ENCODE assay signal across 10 cellular contexts in the genomic region with DNA sequence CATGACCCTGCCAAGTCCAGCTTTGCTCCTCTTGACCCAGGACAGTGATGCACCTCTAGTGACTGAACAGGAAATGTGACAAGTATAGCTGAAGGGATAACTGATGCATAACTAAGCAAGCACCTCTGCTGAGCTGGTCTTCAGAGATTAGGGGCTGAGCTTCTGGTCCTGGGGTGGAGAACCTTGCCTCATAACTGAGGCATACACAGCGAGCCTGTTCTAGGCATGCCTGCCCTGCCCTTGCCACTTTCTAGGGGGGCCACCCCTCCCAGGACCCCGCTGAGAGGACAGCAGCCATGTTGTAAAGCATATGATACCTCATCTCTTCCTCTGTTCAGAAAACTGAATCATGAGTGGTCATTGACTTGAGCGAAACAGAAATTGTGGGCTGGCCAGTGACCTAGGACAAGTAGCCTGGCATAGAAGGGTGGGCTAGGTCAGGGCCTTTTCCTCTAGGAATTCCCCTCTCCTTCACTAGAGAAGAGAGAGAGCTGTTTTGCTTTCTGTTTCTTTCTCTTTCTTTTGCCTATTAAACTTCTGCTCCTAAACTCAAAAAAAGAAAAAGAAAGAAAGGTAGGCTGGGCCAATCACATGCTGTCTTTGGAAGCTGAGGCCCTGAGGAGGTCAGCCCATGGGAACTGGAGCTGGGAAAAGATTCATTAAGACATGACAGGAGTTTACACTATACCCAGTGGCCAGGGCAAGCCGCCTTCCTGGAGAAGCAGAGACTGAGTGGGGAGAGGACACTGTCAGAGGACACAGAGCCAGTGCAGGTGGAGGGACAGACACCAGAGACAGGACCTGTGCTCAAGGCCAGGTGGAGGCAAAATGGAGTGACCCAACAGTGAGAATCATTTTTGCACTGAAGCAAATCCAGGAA. TPM values are rescaled to one million over a fixed set of nuclear protein-coding genes. Genes with fewer than 3 reads are reported as not detected.
DNase-seq lines count a peak whose midpoint lies in the region; ATAC-seq and TF ChIP-seq lines count a peak whose summit lies in the region.
"Had no signal": no experiment of that assay in that cellular context is flagged by ENCODE, and none has a peak within 500 bp of the region (broad histone marks: within the 10 kb centered on the region; RNA-seq: fewer than 3 reads in every experiment).

No MANE protein-coding gene starts in this region.

- H3K9me3 ChIP-seq in spleen = no peaks in the 10 kb centered on the region
- H3K9me3 ChIP-seq in heart right ventricle = no peaks in the 10 kb centered on the region
- H3K9me3 ChIP-seq: pancreas had no signal

- peak overlapping the region in 1 of 8 donors; percentile 31 for H3K4me3 ChIP-seq in spleen
- H3K4me3 ChIP-seq in heart right ventricle = no peak overlapping the region
- H3K4me3 ChIP-seq: pancreas had no signal

- peak; percentile 72 for ATAC-seq in GM21825 (IDR thresholded peaks at IDR 0.05; ENCODE audit: unreplicated experiment)
- peak; percentile 63 for ATAC-seq in HG03565 (IDR thresholded peaks at IDR 0.05; ENCODE audit: unreplicated experiment)
- ATAC-seq in SK-N-SH treated with all-trans-retinoic acid at 6 μM for 48 hours = no peak
- no peak for ATAC-seq in heart right ventricle
- ATAC-seq: pancreas had no signal

- no peak for DNase-seq in activated T-cell treated with anti-CD3 and anti-CD28 coated beads, Interleukin-2, amount 50 U/mL, for 24 hours
- DNase-seq in activated T-cell treated with anti-CD3 and anti-CD28 coated beads for 4 hours (no peak), spleen (no peak), AG20443 (ENCODE audit: low spot score) (no peak), heart right ventricle (no peak)
- DNase-seq: activated naive CD4-positive, alpha-beta T cell; pancreas had no signal

- H3K27ac ChIP-seq in spleen = peak overlapping the region; percentile 44 to 90 (median 78)
- no peak overlapping the region for H3K27ac ChIP-seq in heart right ventricle
- H3K27ac ChIP-seq: pancreas had no signal

- H3K27me3 ChIP-seq in spleen (replicated peaks in 1 of 7) (no peaks in the 10 kb centered on the region), heart right ventricle (no peaks in the 10 kb centered on the region)
- H3K27me3 ChIP-seq: pancreas had no signal

- no peak for TF ChIP-seq CTCF in spleen (IDR thresholded peaks at IDR 0.05 in 8 of 11, conservative IDR thresholded peaks at IDR 0.05 in 3 of 11)
- no peak for TF ChIP-seq CTCF in heart right ventricle (IDR thresholded peaks at IDR 0.05)

- intact Hi-C loops in spleen (cut with DNase I; ENCODE audit: low total_unique reads) = no loop called here
- intact Hi-C loops in heart right ventricle (cut with DNase I) = loop anchor here in 2 of 10 donors (10.0 kb wide), 2 partner anchors 83 to 177 kb away; no protein-coding TSS in a partner anchor

- peaks cover 0 to 38% (median 23%) of the 10 kb centered on the region in 6 donors for H3K4me1 ChIP-seq in spleen
- H3K4me1 ChIP-seq in heart right ventricle = no peaks in the 10 kb centered on the region
- H3K4me1 ChIP-seq: pancreas had no signal

- H3K9me3 Mint-ChIP-seq in activated T-cell treated with anti-CD3 and anti-CD28 coated beads, Interleukin-2, amount 50 U/mL, for 24 hours = no peaks in the 10 kb centered on the region

- no peak overlapping the region for H3K4me3 Mint-ChIP-seq in activated T-cell treated with anti-CD3 and anti-CD28 coated beads, Interleukin-2, amount 50 U/mL, for 24 hours

- 45 to 76% (median 68%) methylated on average over 4 of the region's 4 CpGs for WGBS in spleen, 5 donors
- WGBS in heart right ventricle, 2 donors = 95 to 96% methylated on average over 4 of the region's 4 CpGs

- peak overlapping the region; percentile 69 for H3K27ac Mint-ChIP-seq in activated T-cell treated with anti-CD3 and anti-CD28 coated beads, Interleukin-2, amount 50 U/mL, for 24 hours

- peaks cover 4% of the 10 kb centered on the region for H3K4me1 Mint-ChIP-seq in activated T-cell treated with anti-CD3 and anti-CD28 coated beads, Interleukin-2, amount 50 U/mL, for 24 hours (ENCODE audit: low read depth)

- H3K36me3 Mint-ChIP-seq in activated T-cell treated with anti-CD3 and anti-CD28 coated beads, Interleukin-2, amount 50 U/mL, for 24 hours (ENCODE audit: low read depth) = peaks cover 34% of the 10 kb centered on the region

- H3K27me3 Mint-ChIP-seq in activated T-cell treated with anti-CD3 and anti-CD28 coated beads, Interleukin-2, amount 50 U/mL, for 24 hours = no peaks in the 10 kb centered on the region

- H3K36me3 ChIP-seq in spleen = peaks cover 0 to 28% (median 13%) of the 10 kb centered on the region in 6 donors
- H3K36me3 ChIP-seq in heart right ventricle = peaks cover 0 to 71% (median 11%) of the 10 kb centered on the region in 9 donors
- H3K36me3 ChIP-seq: pancreas had no signal

- TF ChIP-seq POLR2A in spleen (IDR thresholded peaks at IDR 0.05) = no peak

TF ChIP-seq in SK-N-SH treated with all-trans-retinoic acid at 6 μM for 48 hours, 23 proteins besides CTCF, POLR2A, EP300 and RAD21:
- TF ChIP-seq GLIS3 (CRISPR knock-in tag; IDR thresholded peaks at IDR 0.05) (no peak), PPARA (CRISPR knock-in tag; IDR thresholded peaks at IDR 0.05; ENCODE audit: borderline replicate concordance) (no peak)
- TF ChIP-seq, protein P1, sequence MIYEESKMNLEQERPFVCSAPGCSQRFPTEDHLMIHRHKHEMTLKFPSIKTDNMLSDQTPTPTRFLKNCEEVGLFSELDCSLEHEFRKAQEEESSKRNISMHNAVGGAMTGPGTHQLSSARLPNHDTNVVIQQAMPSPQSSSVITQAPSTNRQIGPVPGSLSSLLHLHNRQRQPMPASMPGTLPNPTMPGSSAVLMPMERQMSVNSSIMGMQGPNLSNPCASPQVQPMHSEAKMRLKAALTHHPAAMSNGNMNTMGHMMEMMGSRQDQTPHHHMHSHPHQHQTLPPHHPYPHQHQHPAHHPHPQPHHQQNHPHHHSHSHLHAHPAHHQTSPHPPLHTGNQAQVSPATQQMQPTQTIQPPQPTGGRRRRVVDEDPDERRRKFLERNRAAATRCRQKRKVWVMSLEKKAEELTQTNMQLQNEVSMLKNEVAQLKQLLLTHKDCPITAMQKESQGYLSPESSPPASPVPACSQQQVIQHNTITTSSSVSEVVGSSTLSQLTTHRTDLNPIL (CRISPR knock-in tag; IDR thresholded peaks at IDR 0.05; ENCODE audit: low read depth) = no peak

RNA-seq across cellular contexts. Expression of gene ALDH5A1, which starts 23.1 kb away (rescaled TPM):
- total RNA-seq in spleen (10 to 100 TPM in 5 of 7 donors, 1 to 10 TPM in 2; 7.7 to 16.6 (median 11.5) TPM), heart right ventricle (10 to 100 TPM; 23.1 to 45.5 (median 30.0) TPM)
- polyA plus RNA-seq in spleen (1 to 10 TPM; 5.7 to 7.6 (median 6.7) TPM), heart right ventricle (1 to 10 TPM; 1.9 to 4.4 TPM)

RNA-seq across cellular contexts. Expression of gene GPLD1, which starts 28.5 kb away (rescaled TPM):
- total RNA-seq in spleen (1 to 10 TPM; 1.7 to 4.3 (median 2.5) TPM), heart right ventricle (1 to 10 TPM in 4 of 10 donors, under 1 TPM in 6; 0.59 to 1.5 (median 0.89) TPM)
- polyA plus RNA-seq in spleen (under 1 TPM; 0.15 to 0.41 (median 0.32) TPM), heart right ventricle (under 1 TPM; 0.07 to 0.44 TPM)

Comparison
In these comparisons a context has a peak if more than half of its experiments do, and no peak if none do; other contexts are left out.
1. ATAC-seq: peak in GM21825 (single experiment) and HG03565 (single experiment); none in SK-N-SH treated with all-trans-retinoic acid at 6 μM for 48 hours (single experiment) and heart right ventricle (0 of 8).
2. H3K27ac ChIP-seq: peak in spleen (8 of 8); none in heart right ventricle (0 of 10).